In genomic region chr2:10349725-10350124, GRCh38 we compare ENCODE assay signal across 16 cellular contexts. TPM values are rescaled to one million over a fixed set of nuclear protein-coding genes. Genes with fewer than 3 reads are reported as not detected.
DNase-seq lines count a peak whose midpoint lies in the region; ATAC-seq and TF ChIP-seq lines count a peak whose summit lies in the region.
"Had no signal": no experiment of that assay in that cellular context is flagged by ENCODE, and none has a peak within 500 bp of the region (broad histone marks: within the 10 kb centered on the region; RNA-seq: fewer than 3 reads in every experiment).

No MANE protein-coding gene starts in this region.

- no peaks in the 10 kb centered on the region for H3K9me3 ChIP-seq in CD4-positive, alpha-beta T cell (ENCODE audit: control insufficient read depth, low read length)
- no peaks in the 10 kb centered on the region for H3K9me3 ChIP-seq in T-helper 17 cell (ENCODE audit: control insufficient read depth, low read length, poor library complexity, severe bottlenecking)
- H3K9me3 ChIP-seq: BLaER1, HAP-1 had no signal

- H3K9me3 Mint-ChIP-seq in CD4-positive, alpha-beta T cell: no peaks in the 10 kb centered on the region
- no peaks in the 10 kb centered on the region for H3K9me3 Mint-ChIP-seq in stimulated activated memory B cell treated with anti-CD40 and anti-IgM and Interleukin-4, amounts not matched to agents 10 μg/mL and 1 μg/mL and 100 μg/mL, for 72 hours
- H3K9me3 Mint-ChIP-seq in natural killer cell treated with Interleukin-12 subunit alpha and Interleukin-12 subunit beta and Interleukin-15 and Interleukin-18, amount 100 ng/mL, for 72 hours: no peaks in the 10 kb centered on the region
- H3K9me3 Mint-ChIP-seq: CD4-positive, CD25-positive, alpha-beta regulatory T cell; IgD-negative memory B cell had no signal

- peaks cover 10% of the 10 kb centered on the region for H3K36me3 Mint-ChIP-seq in CD4-positive, alpha-beta T cell (ENCODE audit: low read depth)
- H3K36me3 Mint-ChIP-seq in T-helper 17 cell (ENCODE audit: low read depth): peaks cover 6% of the 10 kb centered on the region
- H3K36me3 Mint-ChIP-seq in stimulated activated memory B cell treated with anti-CD40 and anti-IgM and Interleukin-4, amounts not matched to agents 10 μg/mL and 1 μg/mL and 100 μg/mL, for 72 hours: peaks cover 9% of the 10 kb centered on the region
- no peaks in the 10 kb centered on the region for H3K36me3 Mint-ChIP-seq in natural killer cell treated with Interleukin-12 subunit alpha and Interleukin-12 subunit beta and Interleukin-15 and Interleukin-18, amount 100 ng/mL, for 72 hours

- no peaks in the 10 kb centered on the region for H3K27me3 ChIP-seq in CD4-positive, alpha-beta T cell (ENCODE audit: control insufficient read depth, insufficient read depth, low read length)
- H3K27me3 ChIP-seq: BLaER1 had no signal

- H3K4me1 Mint-ChIP-seq in CD4-positive, alpha-beta T cell (ENCODE audit: low read depth): peaks cover 75% of the 10 kb centered on the region
- H3K4me1 Mint-ChIP-seq in T-helper 17 cell: peaks cover 38% of the 10 kb centered on the region
- peaks cover 49% of the 10 kb centered on the region for H3K4me1 Mint-ChIP-seq in stimulated activated memory B cell treated with anti-CD40 and anti-IgM and Interleukin-4, amounts not matched to agents 10 μg/mL and 1 μg/mL and 100 μg/mL, for 72 hours
- H3K4me1 Mint-ChIP-seq in natural killer cell treated with Interleukin-12 subunit alpha and Interleukin-12 subunit beta and Interleukin-15 and Interleukin-18, amount 100 ng/mL, for 72 hours (ENCODE audit: low read depth in 2 of 2): peaks cover 30 to 36% of the 10 kb centered on the region in 2 donors

- H3K27ac ChIP-seq in CD4-positive, alpha-beta T cell (ENCODE audit: low read depth, low read length): no peak overlapping the region
- H3K27ac ChIP-seq: BLaER1 had no signal

- intact Hi-C loops in CD4-positive, alpha-beta T cell (cut with DNase I, micrococcal nuclease): no loop called here

- peak overlapping the region; percentile 25 for H3K4me3 Mint-ChIP-seq in CD4-positive, alpha-beta T cell
- no peak overlapping the region for H3K4me3 Mint-ChIP-seq in T-helper 17 cell
- H3K4me3 Mint-ChIP-seq in stimulated activated memory B cell treated with anti-CD40 and anti-IgM and Interleukin-4, amounts not matched to agents 10 μg/mL and 1 μg/mL and 100 μg/mL, for 72 hours: no peak overlapping the region
- H3K4me3 Mint-ChIP-seq in natural killer cell treated with Interleukin-12 subunit alpha and Interleukin-12 subunit beta and Interleukin-15 and Interleukin-18, amount 100 ng/mL, for 72 hours: no peak overlapping the region

- no peak for ATAC-seq in CD4-positive, alpha-beta T cell (ENCODE audit: poor library complexity)
- ATAC-seq in GM21529 (IDR thresholded peaks at IDR 0.05; ENCODE audit: unreplicated experiment) (peak; percentile 44), T-helper 17 cell (no peak)
- ATAC-seq in stimulated activated memory B cell treated with anti-CD40 and anti-IgM and Interleukin-4, amounts not matched to agents 10 μg/mL and 1 μg/mL and 100 μg/mL, for 72 hours: no peak
- no peak for ATAC-seq in natural killer cell treated with Interleukin-12 subunit alpha and Interleukin-12 subunit beta and Interleukin-15 and Interleukin-18, amount 100 ng/mL, for 72 hours

- TF ChIP-seq CTCF in CD4-positive, alpha-beta T cell (IDR thresholded peaks at IDR 0.05): no peak

- CTCF ChIA-PET in CD4-positive, alpha-beta T cell (lab: Charles Lee): no interaction called here

- peak overlapping the region; percentile 61 for H3K27ac Mint-ChIP-seq in CD4-positive, alpha-beta T cell
- peak overlapping the region; percentile 60 for H3K27ac Mint-ChIP-seq in T-helper 17 cell
- peak overlapping the region; percentile 38 for H3K27ac Mint-ChIP-seq in stimulated activated memory B cell treated with anti-CD40 and anti-IgM and Interleukin-4, amounts not matched to agents 10 μg/mL and 1 μg/mL and 100 μg/mL, for 72 hours
- no peak overlapping the region for H3K27ac Mint-ChIP-seq in natural killer cell treated with Interleukin-12 subunit alpha and Interleukin-12 subunit beta and Interleukin-15 and Interleukin-18, amount 100 ng/mL, for 72 hours

- H3K27me3 Mint-ChIP-seq in CD4-positive, alpha-beta T cell: no peaks in the 10 kb centered on the region
- H3K27me3 Mint-ChIP-seq in T-helper 17 cell: no peaks in the 10 kb centered on the region
- H3K27me3 Mint-ChIP-seq in stimulated activated memory B cell treated with anti-CD40 and anti-IgM and Interleukin-4, amounts not matched to agents 10 μg/mL and 1 μg/mL and 100 μg/mL, for 72 hours: no peaks in the 10 kb centered on the region
- H3K27me3 Mint-ChIP-seq in natural killer cell treated with Interleukin-12 subunit alpha and Interleukin-12 subunit beta and Interleukin-15 and Interleukin-18, amount 100 ng/mL, for 72 hours: no peaks in the 10 kb centered on the region
- H3K27me3 Mint-ChIP-seq: CD4-positive, CD25-positive, alpha-beta regulatory T cell; IgD-negative memory B cell had no signal

- POLR2A ChIA-PET in CD4-positive, alpha-beta T cell (lab: Charles Lee): no interaction called here

- no peak for DNase-seq in CD4-positive, alpha-beta T cell
- DNase-seq in T-helper 17 cell (no peak), T-helper 9 cell (no peak), T-helper 1 cell (no peak)
- no peak for DNase-seq in natural killer cell treated with Interleukin-12 subunit alpha and Interleukin-12 subunit beta and Interleukin-15 and Interleukin-18, amount 100 ng/mL, for 72 hours (ENCODE audit: low spot score)
- DNase-seq: 8988T; AML-193; CD4-positive, CD25-positive, alpha-beta regulatory T cell; DND-41; GF-D8; KG1 had no signal

RNA-seq across cellular contexts. Expression of gene HPCAL1, which starts 47.0 kb away (rescaled TPM):
- total RNA-seq in CD4-positive, alpha-beta T cell: 10 to 100 TPM; 24.9 to 27.9 TPM
- total RNA-seq in T-helper 17 cell: 10 to 100 TPM; 44.2 TPM
- 10 to 100 TPM; 13.8 to 19.0 TPM for total RNA-seq in natural killer cell treated with Interleukin-12 subunit alpha and Interleukin-12 subunit beta and Interleukin-15 and Interleukin-18, amount 100 ng/mL, for 72 hours

Comparison
In these comparisons a context has a peak if more than half of its experiments do, and no peak if none do; other contexts are left out.
1. H3K27ac Mint-ChIP-seq: peak in CD4-positive, alpha-beta T cell (single experiment), T-helper 17 cell (single experiment) and stimulated activated memory B cell treated with anti-CD40 and anti-IgM and Interleukin-4, amounts not matched to agents 10 μg/mL and 1 μg/mL and 100 μg/mL, for 72 hours (single experiment); none in natural killer cell treated with Interleukin-12 subunit alpha and Interleukin-12 subunit beta and Interleukin-15 and Interleukin-18, amount 100 ng/mL, for 72 hours (0 of 2).